Comparison of ENCODE assay signal across 8 cellular contexts in the genomic region with DNA sequence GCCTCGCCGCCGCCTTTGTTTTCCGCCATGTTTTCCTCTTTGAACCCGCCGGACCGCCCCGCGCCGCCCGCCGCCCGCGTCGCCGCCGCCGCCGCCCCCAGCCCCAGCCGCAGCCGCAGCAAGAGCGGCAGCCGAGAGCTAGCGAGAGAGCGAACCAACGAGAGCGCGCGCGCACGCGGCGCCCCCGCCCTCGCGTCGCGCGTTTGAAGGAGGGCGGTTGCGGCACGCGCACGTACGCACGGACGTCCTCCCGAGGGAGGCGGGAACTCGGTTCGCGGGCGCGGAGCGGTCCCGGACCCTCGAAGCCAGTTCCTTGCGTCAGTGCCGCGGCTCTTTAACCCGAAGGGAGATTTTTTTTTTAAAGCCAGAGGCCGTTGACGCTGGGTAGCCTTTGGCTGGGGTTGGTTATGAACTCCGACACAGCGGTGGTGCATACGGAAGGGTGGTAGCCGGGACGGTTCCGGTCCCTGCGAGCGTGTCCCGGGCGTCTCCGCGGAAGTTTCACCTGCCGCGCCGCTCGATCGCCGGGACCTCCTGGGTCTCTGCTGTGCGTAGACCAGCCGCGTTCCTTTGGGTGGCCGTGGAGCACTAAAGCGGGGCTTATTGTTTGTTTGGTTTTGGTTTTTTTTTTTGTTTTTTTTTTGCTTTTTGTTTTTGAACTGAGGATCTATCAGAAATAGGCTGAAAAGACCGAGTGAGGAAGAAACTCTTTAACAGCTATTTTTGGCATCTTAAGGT. TPM values are rescaled to one million over a fixed set of nuclear protein-coding genes. Genes with fewer than 3 reads are reported as not detected.
DNase-seq lines count a peak whose midpoint lies in the region; ATAC-seq, FAIRE-seq and TF ChIP-seq lines count a peak whose summit lies in the region.

A gene (minus strand): TSS at position 156 of the 738 bp plus-strand sequence. CDS start 127 bp downstream, at position 29.

- ATAC-seq in HG02798 (IDR thresholded peaks at IDR 0.05; ENCODE audit: poor library complexity, unreplicated experiment) (peak; percentile 83), T-cell (replicated peaks in 1 of 4) (peak; percentile 80 to 86 (median 81)), heart left ventricle (peak; percentile 94 to 96 (median 95))

- TF ChIP-seq CTCF in heart left ventricle (IDR thresholded peaks at IDR 0.05) (peak in 2 of 12 donors; percentile 7 to 10), transverse colon (IDR thresholded peaks at IDR 0.05) (no peak)

- no peaks in the 10 kb centered on the region for H3K9me3 ChIP-seq in heart left ventricle
- no peaks in the 10 kb centered on the region for H3K9me3 ChIP-seq in transverse colon

- intact Hi-C loops in heart left ventricle (cut with DNase I) (loop anchor here in 6 of 10 donors (2.0 to 5.0 kb wide), 10 partner anchors 66 to 246 kb away; a partner anchor contains a TSS), transverse colon (cut with DNase I; ENCODE audit: low total_unique reads) (no loop called here)

- DNase-seq in GM12892 (ENCODE audit: insufficient read length) = peak; percentile 77
- peak; percentile 54 for DNase-seq in NCI-H1417 treated with DMSO at 0.1 percent for 48 hours (lab: John Stamatoyannopoulos, UW)
- peak; percentile 86 to 94 (median 90) for DNase-seq in T-cell
- DNase-seq in heart left ventricle = peak; percentile 91 to 96 (median 94)
- peak; percentile 87 for DNase-seq in pons (ENCODE audit: low spot score)
- peak; percentile 93 for DNase-seq in transverse colon

- CTCF ChIA-PET in T-cell (lab: Charles Lee) = interaction anchor here (0.7 to 1.7 kb wide), 6 partner anchors 34 to 1438 kb away, joined by 3 to 5 read pairs (median 4); a partner anchor contains a TSS

- peak within 1 kb of the TSS; percentile 87 to 99 (median 98) for H3K4me3 Mint-ChIP-seq in T-cell

- in situ Hi-C loops in transverse colon (cut with MboI; ENCODE audit: low pct_ligation_motif_present in 1 of 4, low pct_unique_long_range_greater_than_20kb in 1 of 4, low sequenced_read_pairs in 3 of 4) = no loop called here

- POLR2A ChIA-PET in T-cell (lab: Charles Lee) = interaction anchor here (0.5 to 2.5 kb wide), 16 partner anchors 11 to 1128 kb away, joined by 3 to 16 read pairs (median 4); a partner anchor contains a TSS

- peak within 1 kb of the TSS; percentile 99 for H3K27ac Mint-ChIP-seq in T-cell

- no peaks in the 10 kb centered on the region for H3K27me3 ChIP-seq in heart left ventricle
- no peaks in the 10 kb centered on the region for H3K27me3 ChIP-seq in transverse colon

- H3K4me1 ChIP-seq in heart left ventricle (peaks cover 0 to 45% (median 31%) of the 10 kb centered on the region in 12 donors), transverse colon (peaks cover 22 to 41% (median 35%) of the 10 kb centered on the region in 4 donors)

- WGBS in adipose tissue, 3 donors = 0 to 1% (median 1%) methylated on average over 76 to 87 of the region's 87 CpGs
- WGBS in heart left ventricle, 4 donors = 0% methylated on average over 36 to 87 of the region's 87 CpGs
- 0 to 1% methylated on average over 12 to 55 of the region's 87 CpGs for WGBS in transverse colon (ENCODE audit: low coverage in 1 of 2), 2 donors

- no peak for TF ChIP-seq EP300 in transverse colon (IDR thresholded peaks at IDR 0.05; ENCODE audit: low read depth)

- no peaks in the 10 kb centered on the region for H3K9me3 Mint-ChIP-seq in T-cell

- no peaks in the 10 kb centered on the region for H3K27me3 Mint-ChIP-seq in T-cell

- H3K36me3 ChIP-seq in heart left ventricle (peaks cover 0 to 9% (median 2%) of the 10 kb centered on the region in 9 donors), transverse colon (no peaks in the 10 kb centered on the region)

- FAIRE-seq in GM12892 (lab: Jason Lieb, UNC) = peak; percentile 94

- peak; percentile 90 for TF ChIP-seq POLR2A in GM12892 (IDR thresholded peaks at IDR 0.05; ENCODE audit: low read depth, low read length)
- TF ChIP-seq POLR2A in heart left ventricle (IDR thresholded peaks at IDR 0.05) = peak in 1 of 2 donors; percentile 76
- TF ChIP-seq POLR2A in transverse colon (IDR thresholded peaks at IDR 0.05) = peak; percentile 91

- H3K4me3 ChIP-seq in heart left ventricle (peak within 1 kb of the TSS; percentile 76 to 100 (median 96)), transverse colon (peak within 1 kb of the TSS; percentile 68 to 95 (median 90))

- H3K27ac ChIP-seq in adipose tissue (ENCODE audit: low read depth, low read length) = peak within 1 kb of the TSS; percentile 95
- H3K27ac ChIP-seq in heart left ventricle = peak within 1 kb of the TSS; percentile 63 to 99 (median 96)
- H3K27ac ChIP-seq in transverse colon = peak within 1 kb of the TSS; percentile 97 to 100 (median 98)

- peaks cover 6% of the 10 kb centered on the region for H3K36me3 Mint-ChIP-seq in T-cell

- peaks cover 48 to 54% (median 49%) of the 10 kb centered on the region in 3 donors for H3K4me1 Mint-ChIP-seq in T-cell

RNA-seq across cellular contexts. Expression of the gene that starts here (rescaled TPM):
- polyA plus RNA-seq in GM12892 (2012; ENCODE audit: missing spikeins) = 18.6 TPM
- total RNA-seq in T-cell (10 to 100 TPM; 41.6 to 60.6 (median 47.3) TPM), heart left ventricle (10 to 100 TPM; 12.1 to 30.8 (median 21.4) TPM), transverse colon (10 to 100 TPM; 35.4 to 53.7 (median 44.1) TPM)
- polyA plus RNA-seq in adipose tissue (1 to 10 TPM; 5.4 to 7.2 (median 7.0) TPM), heart left ventricle (1 to 10 TPM; 6.1 to 6.2 TPM)

Comparison
In these comparisons a context has a peak if more than half of its experiments do, and no peak if none do; other contexts are left out.
1. Peak in every context shown above with its lines: DNase-seq, ATAC-seq, H3K4me3 ChIP-seq and H3K27ac ChIP-seq.